Comparison of ENCODE assay signal across 28 cellular contexts in genomic region chr11:88469828-88470227, GRCh38.
"Had no signal": no experiment of that assay in that cellular context is flagged by ENCODE, and none has a peak within 500 bp of the region (broad histone marks: within the 10 kb centered on the region; RNA-seq: fewer than 3 reads in every experiment).

No MANE protein-coding gene starts in this region.

- H3K27ac Mint-ChIP-seq: activated B cell treated with CpG ODN at 0.5 μM for 24 hours; activated CD8-positive, alpha-beta T cell treated with anti-CD3 and anti-CD28 coated beads for 36 hours; activated naive CD8-positive, alpha-beta T cell; activated T-helper 17 cell treated with anti-CD3 and anti-CD28 coated beads, Interleukin-2, amount 50 U/mL, for 72 hours; T-helper 1 cell treated with Interleukin-12 subunit alpha and Interleukin-12 subunit beta and Interleukin-4 antibody, amounts not matched to agents 30 μg/mL and 1 μg/mL, for 36 hours had no signal

- H3K27ac ChIP-seq: adrenal gland, body of pancreas, epithelial cell of prostate, esophagus squamous epithelium, WERI-Rb-1 had no signal

- H3K4me3 ChIP-seq: adrenal gland, body of pancreas, esophagus squamous epithelium had no signal

- H3K9me3 Mint-ChIP-seq: activated B cell treated with CpG ODN at 0.5 μM for 24 hours; activated CD8-positive, alpha-beta T cell treated with anti-CD3 and anti-CD28 coated beads for 36 hours; activated T-cell treated with anti-CD3 and anti-CD28 coated beads, Interleukin-2, amount 50 U/mL, for 4 hours had no signal

- H3K4me1 Mint-ChIP-seq: activated B cell treated with CpG ODN at 0.5 μM for 24 hours; activated T-helper 17 cell treated with anti-CD3 and anti-CD28 coated beads, Interleukin-2, amount 50 U/mL, for 72 hours had no signal

- H3K9me3 ChIP-seq: adrenal gland, body of pancreas, esophagus squamous epithelium had no signal

- H3K36me3 ChIP-seq: adrenal gland, esophagus squamous epithelium, WERI-Rb-1 had no signal

- ATAC-seq: activated CD4-positive, CD25-positive, alpha-beta regulatory T cell treated with anti-CD3 and anti-CD28 coated beads, Interleukin-2, amount 50 U/mL, for 24 hours; activated CD8-positive, alpha-beta T cell treated with anti-CD3 and anti-CD28 coated beads for 36 hours; activated T-cell treated with anti-CD3 and anti-CD28 coated beads, Interleukin-2, amount 50 U/mL, for 4 hours; activated T-helper 17 cell treated with anti-CD3 and anti-CD28 coated beads, Interleukin-2, amount 50 U/mL, for 72 hours; body of pancreas had no signal

- H3K4me1 ChIP-seq: adrenal gland, body of pancreas, esophagus squamous epithelium had no signal

- DNase-seq: activated B cell treated with CpG ODN at 0.5 μM for 24 hours; activated CD4-positive, alpha-beta T cell treated with anti-CD3 and anti-CD28 coated beads for 48 hours; activated CD4-positive, alpha-beta T cell treated with anti-CD3 and anti-CD28 coated beads, Interleukin-2, amount 50 U/mL, for 1 hour; activated CD4-positive, alpha-beta T cell treated with anti-CD3 and anti-CD28 coated beads, Interleukin-2, amount 50 U/mL, for 48 hours; activated CD8-positive, alpha-beta memory T cell treated with anti-CD3 and anti-CD28 coated beads for 24 hours; activated CD8-positive, alpha-beta T cell treated with anti-CD3 and anti-CD28 coated beads for 36 hours; activated effector memory CD4-positive, alpha-beta T cell treated with Interleukin-2 at 50 U/mL for 16 hours; activated gamma-delta T cell treated with Interleukin-2 at 50 U/mL for 16 hours; activated naive CD4-positive, alpha-beta T cell treated with anti-CD3 and anti-CD28 coated beads, Interleukin-2, amount 50 U/mL, for 16 hours; activated naive CD4-positive, alpha-beta T cell treated with Interleukin-2 at 50 U/mL for 16 hours; activated T-cell treated with anti-CD3 and anti-CD28 coated beads, Interleukin-2, amount 50 U/mL, for 4 hours; adrenal gland; amygdala; aorta; body of pancreas; caudate nucleus; cortex of kidney; dermis blood vessel endothelial cell; effector CD8-positive, alpha-beta T cell; esophagus squamous epithelium; head of caudate nucleus; T1000; WERI-Rb-1 had no signal

- H3K27me3 Mint-ChIP-seq: activated B cell treated with CpG ODN at 0.5 μM for 24 hours had no signal

- H3K4me3 Mint-ChIP-seq: activated B cell treated with CpG ODN at 0.5 μM for 24 hours; activated CD8-positive, alpha-beta T cell treated with anti-CD3 and anti-CD28 coated beads for 36 hours; activated naive CD8-positive, alpha-beta T cell; activated T-cell treated with anti-CD3 and anti-CD28 coated beads, Interleukin-2, amount 50 U/mL, for 4 hours; activated T-helper 17 cell treated with anti-CD3 and anti-CD28 coated beads, Interleukin-2, amount 50 U/mL, for 72 hours; T-helper 1 cell treated with Interleukin-12 subunit alpha and Interleukin-12 subunit beta and Interleukin-4 antibody, amounts not matched to agents 30 μg/mL and 1 μg/mL, for 36 hours had no signal

- H3K27me3 ChIP-seq: adrenal gland, body of pancreas, esophagus squamous epithelium had no signal
